Comparison of ENCODE assay signal across 10 cellular contexts in the genomic region with DNA sequence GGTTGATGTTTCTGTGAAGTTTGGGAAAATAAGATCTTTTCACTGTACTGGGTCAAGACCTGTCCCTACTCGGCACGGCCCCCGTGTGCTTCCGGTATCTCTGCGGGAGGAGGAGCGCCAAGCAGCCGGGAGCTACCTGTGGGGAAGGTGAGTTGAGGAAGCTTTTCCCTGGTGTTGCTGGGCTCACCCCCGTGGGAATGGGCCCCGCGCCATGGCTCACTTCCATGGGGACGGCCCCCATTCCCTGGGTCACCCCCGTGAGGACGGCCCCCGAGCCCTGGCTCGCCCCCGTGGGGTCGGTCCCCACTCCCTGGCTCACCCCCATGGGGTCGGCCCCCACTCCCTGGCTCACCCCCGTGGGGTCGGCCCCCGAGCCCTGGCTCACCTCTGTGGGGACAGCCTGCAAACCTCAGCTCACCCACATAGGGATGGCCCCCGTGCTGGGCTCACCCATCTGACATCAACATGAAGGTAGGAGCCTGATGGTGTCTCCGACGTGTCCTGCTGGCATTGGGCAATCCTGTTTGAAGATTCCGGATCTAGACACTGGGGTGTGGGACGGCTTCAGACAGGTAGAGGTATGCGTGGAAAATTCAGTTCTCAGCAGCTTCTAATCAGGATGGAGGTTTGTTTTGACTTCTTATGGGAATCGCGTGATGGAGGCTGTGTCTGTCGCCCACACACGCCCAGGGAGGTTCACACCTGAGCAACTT. TPM values are rescaled to one million over a fixed set of nuclear protein-coding genes. Genes with fewer than 3 reads are reported as not detected.
A peak's percentile ranks its signal among the peaks of the same experiment; 100 is the strongest.
DNase-seq lines count a peak whose midpoint lies in the region; ATAC-seq, FAIRE-seq and TF ChIP-seq lines count a peak whose summit lies in the region.
"Had no signal": no experiment of that assay in that cellular context is flagged by ENCODE, and none has a peak within 500 bp of the region (broad histone marks: within the 10 kb centered on the region; RNA-seq: fewer than 3 reads in every experiment).

No MANE protein-coding gene starts in this region.

- DNase-seq in activated T-cell treated with anti-CD3 and anti-CD28 coated beads, Interleukin-2, amount 50 U/mL, for 72 hours: no peak
- DNase-seq in activated T-cell treated with anti-CD3 and anti-CD28 coated beads for 4 hours (no peak), WTC11 (ENCODE audit: low spot score) (no peak), HepG2 (ENCODE audit: low spot score) (no peak), mesenteric fat pad (ENCODE audit: low spot score) (no peak), HAP-1 (ENCODE audit: low spot score in 2 of 2) (no peak), EL (no peak)
- DNase-seq: NCI-H446 treated with DMSO at 0.1 percent for 48 hours had no signal

- no peaks in the 10 kb centered on the region for H3K9me3 Mint-ChIP-seq in activated T-cell treated with anti-CD3 and anti-CD28 coated beads, Interleukin-2, amount 50 U/mL, for 72 hours
- peaks cover 5% of the 10 kb centered on the region for H3K9me3 Mint-ChIP-seq in WTC11

- H3K27ac Mint-ChIP-seq in activated T-cell treated with anti-CD3 and anti-CD28 coated beads, Interleukin-2, amount 50 U/mL, for 72 hours: no peak overlapping the region
- H3K27ac Mint-ChIP-seq in WTC11: no peak overlapping the region; the same call in 1 of the 2 replicates

- ATAC-seq in activated T-cell treated with anti-CD3 and anti-CD28 coated beads, Interleukin-2, amount 50 U/mL, for 72 hours (replicated peaks in 1 of 2): no peak
- ATAC-seq in WTC11 (no peak), HepG2 (no peak)

- H3K4me3 Mint-ChIP-seq in activated T-cell treated with anti-CD3 and anti-CD28 coated beads, Interleukin-2, amount 50 U/mL, for 72 hours: peak overlapping the region; percentile 65 to 69
- peak overlapping the region; percentile 47; the same call in 1 of the 2 replicates for H3K4me3 Mint-ChIP-seq in WTC11

- TF ChIP-seq EP300 in HepG2 (IDR thresholded peaks at IDR 0.05; ENCODE audit: low read depth in 2 of 2, low read length in 2 of 2) (no peak), HepG2 (CRISPR knock-in tag; IDR thresholded peaks at IDR 0.05; ENCODE audit: borderline replicate concordance) (no peak)

- no peak for TF ChIP-seq RAD21 in HepG2 (CRISPR knock-in tag; IDR thresholded peaks at IDR 0.05)

- peak overlapping the region; percentile 82; the same call in 1 of the 2 replicates for H3K4me2 ChIP-seq in HepG2 (ENCODE audit: low read depth, low read length)

- intact Hi-C loops in HepG2 (cut with micrococcal nuclease; ENCODE audit: unreplicated experiment): no loop called here

- no peaks in the 10 kb centered on the region for H3K36me3 Mint-ChIP-seq in activated T-cell treated with anti-CD3 and anti-CD28 coated beads, Interleukin-2, amount 50 U/mL, for 72 hours (ENCODE audit: insufficient read depth in 2 of 2)
- H3K36me3 Mint-ChIP-seq in WTC11: no peaks in the 10 kb centered on the region

- no peak for TF ChIP-seq POLR2A in HepG2 (IDR thresholded peaks at IDR 0.05; ENCODE audit: insufficient read depth in 1 of 2, low read depth in 2 of 2, low read length in 2 of 2)

- FAIRE-seq in HepG2 (lab: Jason Lieb, UNC): no peak

- WGBS in HepG2 (ENCODE audit: low lambda C conversion rate): 71% methylated on average over 10 of the region's 31 CpGs

- CTCF ChIA-PET in WTC11 (lab: Charles Lee): interaction anchor here (0.6 to 3.1 kb wide), 8 partner anchors 8 to 151 kb away, joined by 3 to 28 read pairs (median 4); a partner anchor contains a TSS
- CTCF ChIA-PET in HepG2 (lab: Yijun Ruan, JAX; ENCODE audit: low intra/inter-chr PET ratio, low total read pairs): interaction anchor here (0.8 to 2.7 kb wide), 2 partner anchors 13 to 37 kb away, joined by 4 to 36 read pairs; no protein-coding TSS in a partner anchor

- in situ Hi-C loops in HepG2 (cut with HindIII; ENCODE audit: extremely low pct_ligation_motif_present, low pct_unique_long_range_greater_than_20kb) (no loop called here), HAP-1 (cut with MboI; ENCODE audit: low sequenced_read_pairs) (no loop called here)

- H3K27me3 ChIP-seq in HepG2 (ENCODE audit: control insufficient read depth in 1 of 2, insufficient read depth in 2 of 2, low read length in 2 of 2): peaks cover 4 to 51% of the 10 kb centered on the region in 2 experiments; a peak in 4 of 5 replicates
- peaks cover 16 to 24% of the 10 kb centered on the region in 2 donors for H3K27me3 ChIP-seq in stomach smooth muscle (ENCODE audit: control insufficient read depth in 1 of 2, insufficient read depth in 2 of 2, low read length in 2 of 2)
- peaks cover 2% of the 10 kb centered on the region; the same call in 1 of the 2 replicates for H3K27me3 ChIP-seq in HAP-1 (ENCODE audit: low read depth)

- BruUV-seq in HepG2 (replicated peaks; lab: Mats Ljungman, UMichigan): no TSS peak

- H3K4me1 Mint-ChIP-seq in activated T-cell treated with anti-CD3 and anti-CD28 coated beads, Interleukin-2, amount 50 U/mL, for 72 hours (ENCODE audit: low read depth): peaks cover 25% of the 10 kb centered on the region
- H3K4me1 Mint-ChIP-seq in WTC11: peaks cover 18% of the 10 kb centered on the region; the same call in 1 of the 2 replicates

- TF ChIP-seq CTCF in WTC11 (IDR thresholded peaks at IDR 0.05): no peak
- TF ChIP-seq CTCF in HepG2 (CRISPR knock-in tag; IDR thresholded peaks at IDR 0.05): no peak

- H3K79me2 ChIP-seq in HepG2 (ENCODE audit: insufficient read depth, low read length): no peaks in the 10 kb centered on the region

- peaks cover 56% of the 10 kb centered on the region for H3K4me1 ChIP-seq in HepG2 (ENCODE audit: insufficient read depth, low read length)
- peaks cover 39% of the 10 kb centered on the region for H3K4me1 ChIP-seq in stomach smooth muscle (ENCODE audit: control insufficient read depth, insufficient read depth, low read length)
- H3K4me1 ChIP-seq in HAP-1: peaks cover 20% of the 10 kb centered on the region

- POLR2A ChIA-PET in WTC11 (lab: Charles Lee) (interaction anchor here (0.6 kb wide), 1 partner anchor 35 kb away, joined by 6 read pairs; no protein-coding TSS in a partner anchor), HepG2 (lab: Yijun Ruan, JAX) (no interaction called here)

- H3K4me3 ChIP-seq in HepG2 (replicated peaks in 1 of 3; ENCODE audit: insufficient read depth in 1 of 3, low read depth in 2 of 3, low read length in 3 of 3): no peak overlapping the region
- H3K4me3 ChIP-seq in stomach smooth muscle (ENCODE audit: low read length in 2 of 2): peak overlapping the region; percentile 76 to 78
- H3K4me3 ChIP-seq in HAP-1: no peak overlapping the region

- no peaks in the 10 kb centered on the region for H3K9me3 ChIP-seq in HepG2 (ENCODE audit: low read length)
- no peaks in the 10 kb centered on the region for H3K9me3 ChIP-seq in stomach smooth muscle (ENCODE audit: control insufficient read depth in 2 of 2, low read length in 2 of 2)
- no peaks in the 10 kb centered on the region for H3K9me3 ChIP-seq in HAP-1

- H3K27me3 Mint-ChIP-seq in activated T-cell treated with anti-CD3 and anti-CD28 coated beads, Interleukin-2, amount 50 U/mL, for 72 hours (ENCODE audit: low read depth): peaks cover 59% of the 10 kb centered on the region
- H3K27me3 Mint-ChIP-seq in WTC11 (ENCODE audit: low read depth): peaks cover 81% of the 10 kb centered on the region

- no peak overlapping the region for H2AFZ ChIP-seq in HepG2 (ENCODE audit: low read length)

- H3K27ac ChIP-seq in HepG2 (ENCODE audit: extremely low read length, insufficient read depth, low read length) (no peak overlapping the region), stomach smooth muscle (ENCODE audit: low read length) (no peak overlapping the region)

- no peak overlapping the region for H3K9ac ChIP-seq in HepG2 (ENCODE audit: insufficient read depth, low read depth, low read length)
- H3K9ac ChIP-seq in stomach smooth muscle (ENCODE audit: low read length in 2 of 2): no peak overlapping the region

- H3K36me3 ChIP-seq in HepG2 (replicated peaks in 1 of 2; ENCODE audit: control insufficient read depth in 1 of 2, insufficient read depth in 2 of 2, low read length in 2 of 2) (no peaks in the 10 kb centered on the region), stomach smooth muscle (ENCODE audit: control insufficient read depth in 2 of 2, insufficient read depth in 2 of 2, low read length in 2 of 2) (no peaks in the 10 kb centered on the region), HAP-1 (replicated peaks) (no peaks in the 10 kb centered on the region)

- no peaks in the 10 kb centered on the region for H4K20me1 ChIP-seq in HepG2 (ENCODE audit: insufficient read depth, low read length)

RNA-seq across cellular contexts. Expression of a gene that starts 9.1 kb away (rescaled TPM):
- not detected for total RNA-seq in activated T-cell treated with anti-CD3 and anti-CD28 coated beads, Interleukin-2, amount 50 U/mL, for 72 hours
- total RNA-seq in WTC11 (2021): 0.24 TPM in 1 of 3 replicates, not detected in the others
- not detected in 2 replicates for total RNA-seq in HepG2 (2016; rRNA removed; fragmentation: Illumina TruSeq; extraction: Trizol)
- not detected in 2 replicates for total RNA-seq in HepG2 (2016; cell fraction: cytosol; rRNA removed; fragmentation: Illumina TruSeq; extraction: Trizol; ENCODE audit: low read depth)
- not detected in 2 replicates for total RNA-seq in HepG2 (2016; cell fraction: insoluble cytoplasmic fraction; rRNA removed; fragmentation: Illumina TruSeq; extraction: Trizol)
- total RNA-seq in HepG2 (2016; cell fraction: membrane; rRNA removed; fragmentation: Illumina TruSeq; extraction: Trizol): not detected in 2 replicates
- total RNA-seq in HepG2 (2016; cell fraction: nucleus; rRNA removed; fragmentation: Illumina TruSeq; extraction: Trizol): not detected in 2 replicates
- 0.14 TPM in 1 of 2 replicates, not detected in the other for polyA plus RNA-seq in HepG2 (2011; rRNA removed)
- 0.05 and 0.09 TPM in 2 replicates for polyA plus RNA-seq in HepG2 (2011; cell fraction: cytosol; rRNA removed)
- polyA plus RNA-seq in HepG2 (2011; cell fraction: nucleus; rRNA removed): 0.57 TPM in 1 of 2 replicates, not detected in the other
- polyA plus RNA-seq in HepG2 (2012): not detected in 2 replicates
- not detected in 2 replicates for polyA plus RNA-seq in HepG2 (2016; cell fraction: cytosol; fragmentation: Illumina TruSeq; extraction: Trizol; ENCODE audit: low read depth)
- polyA plus RNA-seq in HepG2 (2016; cell fraction: insoluble cytoplasmic fraction; fragmentation: Illumina TruSeq; extraction: Trizol; ENCODE audit: low read depth): not detected in 2 replicates
- polyA plus RNA-seq in HepG2 (2016; cell fraction: membrane; fragmentation: Illumina TruSeq; extraction: Trizol; ENCODE audit: low read depth): not detected in 2 replicates
- polyA plus RNA-seq in HepG2 (2016; cell fraction: nucleus; fragmentation: Illumina TruSeq; extraction: Trizol; ENCODE audit: insufficient read depth, low read depth): not detected in 2 replicates
- not detected in 2 replicates for polyA minus RNA-seq in HepG2 (2011; rRNA and poly(A)+ RNA removed; ENCODE audit: low replicate concordance)
- polyA minus RNA-seq in HepG2 (2011; cell fraction: cytosol; rRNA and poly(A)+ RNA removed): not detected in 2 replicates
- polyA minus RNA-seq in HepG2 (2011; cell fraction: nucleus; rRNA and poly(A)+ RNA removed): not detected in 2 replicates
- not detected for total RNA-seq in mesenteric fat pad
- total RNA-seq: left colon had no signal

RNA-seq across cellular contexts. Expression of a gene that starts 17.2 kb away (rescaled TPM):
- not detected for total RNA-seq in activated T-cell treated with anti-CD3 and anti-CD28 coated beads, Interleukin-2, amount 50 U/mL, for 72 hours
- 1.6 to 2.6 TPM (median 2.1 TPM) in 3 replicates for total RNA-seq in WTC11 (2021)
- not detected in 2 replicates for total RNA-seq in HepG2 (2016; rRNA removed; fragmentation: Illumina TruSeq; extraction: Trizol)
- not detected in 2 replicates for total RNA-seq in HepG2 (2016; cell fraction: cytosol; rRNA removed; fragmentation: Illumina TruSeq; extraction: Trizol; ENCODE audit: low read depth)
- total RNA-seq in HepG2 (2016; cell fraction: insoluble cytoplasmic fraction; rRNA removed; fragmentation: Illumina TruSeq; extraction: Trizol): not detected in 2 replicates
- total RNA-seq in HepG2 (2016; cell fraction: membrane; rRNA removed; fragmentation: Illumina TruSeq; extraction: Trizol): not detected in 2 replicates
- not detected in 2 replicates for total RNA-seq in HepG2 (2016; cell fraction: nucleus; rRNA removed; fragmentation: Illumina TruSeq; extraction: Trizol)
- not detected in 2 replicates for polyA plus RNA-seq in HepG2 (2011; rRNA removed)
- polyA plus RNA-seq in HepG2 (2011; cell fraction: cytosol; rRNA removed): not detected in 2 replicates
- not detected in 2 replicates for polyA plus RNA-seq in HepG2 (2011; cell fraction: nucleus; rRNA removed)
- not detected in 2 replicates for polyA plus RNA-seq in HepG2 (2012)
- polyA plus RNA-seq in HepG2 (2016; cell fraction: cytosol; fragmentation: Illumina TruSeq; extraction: Trizol; ENCODE audit: low read depth): not detected in 2 replicates
- not detected in 2 replicates for polyA plus RNA-seq in HepG2 (2016; cell fraction: insoluble cytoplasmic fraction; fragmentation: Illumina TruSeq; extraction: Trizol; ENCODE audit: low read depth)
- polyA plus RNA-seq in HepG2 (2016; cell fraction: membrane; fragmentation: Illumina TruSeq; extraction: Trizol; ENCODE audit: low read depth): not detected in 2 replicates
- not detected in 2 replicates for polyA plus RNA-seq in HepG2 (2016; cell fraction: nucleus; fragmentation: Illumina TruSeq; extraction: Trizol; ENCODE audit: insufficient read depth, low read depth)
- polyA minus RNA-seq in HepG2 (2011; rRNA and poly(A)+ RNA removed; ENCODE audit: low replicate concordance): not detected in 2 replicates
- polyA minus RNA-seq in HepG2 (2011; cell fraction: cytosol; rRNA and poly(A)+ RNA removed): not detected in 2 replicates
- not detected in 2 replicates for polyA minus RNA-seq in HepG2 (2011; cell fraction: nucleus; rRNA and poly(A)+ RNA removed)
- not detected for total RNA-seq in mesenteric fat pad

Comparison
In these comparisons a context has a peak if more than half of its experiments do, and no peak if none do; other contexts are left out.
1. H3K4me3 ChIP-seq: peak in stomach smooth muscle (2 of 2); none in HepG2 (0 of 3) and HAP-1 (single experiment).